9 cellular contexts compared by ENCODE assay signal in genomic region chr3:159765025-159765859, GRCh38.
DNase-seq lines count a peak whose midpoint lies in the region; ATAC-seq, FAIRE-seq and TF ChIP-seq lines count a peak whose summit lies in the region.
"Had no signal": no experiment of that assay in that cellular context is flagged by ENCODE, and none has a peak within 500 bp of the region (broad histone marks: within the 10 kb centered on the region; RNA-seq: fewer than 3 reads in every experiment).

No MANE protein-coding gene starts in this region.

- peak overlapping the region in 9 of 11 experiments; percentile 32 to 82 (median 77); a peak in 18 of 22 replicates for H3K27ac ChIP-seq in BLaER1 treated with 17β-estradiol and CSF1 and Interleukin-3, amounts not matched to agents 10 nM and 100 nM
- H3K27ac ChIP-seq in HEK293 (ENCODE audit: extremely low read depth, low read depth, low read length) (peak overlapping the region; percentile 97), keratinocyte (ENCODE audit: control insufficient read depth, insufficient read depth, low read length) (peak overlapping the region; percentile 99), skeletal muscle tissue (ENCODE audit: low read depth, low read length) (peak overlapping the region; percentile 88)

- no peak for TF ChIP-seq POLR2A in GM18505 (IDR thresholded peaks at IDR 0.05; ENCODE audit: borderline replicate concordance, extremely low read depth, insufficient read depth, insufficient read length)

- dilution Hi-C loops in keratinocyte (cut with MboI; ENCODE audit: extremely low pct_ligation_motif_present, low sequenced_read_pairs): no loop called here

- H4K20me1 ChIP-seq in BLaER1 treated with 17β-estradiol and CSF1 and Interleukin-3, amounts not matched to agents 10 nM and 100 nM: peaks cover 0 to 9% (median 0%) of the 10 kb centered on the region in 11 experiments; a peak in 5 of 22 replicates
- peaks cover 5% of the 10 kb centered on the region for H4K20me1 ChIP-seq in keratinocyte (ENCODE audit: control insufficient read depth, extremely low read depth, insufficient read depth, low read length)

- no peak for TF ChIP-seq CTCF in HEK293 (tag by site-specific recombination; IDR thresholded peaks at IDR 0.05)
- no peak for TF ChIP-seq CTCF in chondrocyte (IDR thresholded peaks at IDR 0.05)
- TF ChIP-seq CTCF in keratinocyte (optimal IDR thresholded peaks at IDR 0.05 in 1 of 3, IDR thresholded peaks at IDR 0.05 in 1 of 3, conservative IDR thresholded peaks at IDR 0.05 in 1 of 3; ENCODE audit: extremely low read depth in 1 of 3, insufficient read depth in 2 of 3, low read length in 3 of 3): no peak

- CTCF ChIA-PET in HEK293 (lab: Yijun Ruan, JAX): interaction anchor here (0.6 to 1.6 kb wide), 9 partner anchors 12 to 119 kb away, joined by 3 to 8 read pairs (median 3); no protein-coding TSS in a partner anchor

- DNase-seq in chondrocyte (ENCODE audit: low spot score) (peak; percentile 96), keratinocyte (ENCODE audit: low read depth, low spot score) (peak; percentile 89)

- H3K9me3 Mint-ChIP-seq in chondrocyte (ENCODE audit: low read depth): no peaks in the 10 kb centered on the region

- ATAC-seq in GM18505 (IDR thresholded peaks at IDR 0.05; ENCODE audit: unreplicated experiment) (no peak), HG03025 (IDR thresholded peaks at IDR 0.05; ENCODE audit: low FRiP score, unreplicated experiment) (no peak)

- no peaks in the 10 kb centered on the region for H3K9me1 ChIP-seq in keratinocyte (ENCODE audit: control insufficient read depth, extremely low read depth, insufficient read depth, low read length)

- H3K36me3 Mint-ChIP-seq in chondrocyte (ENCODE audit: low read depth): peaks cover 1% of the 10 kb centered on the region

- peak overlapping the region; percentile 89 for H3K4me3 Mint-ChIP-seq in chondrocyte (ENCODE audit: unreplicated experiment)

- peaks cover 0 to 6% (median 0%) of the 10 kb centered on the region in 11 experiments; a peak in 2 of 22 replicates for H3K27me3 ChIP-seq in BLaER1 treated with 17β-estradiol and CSF1 and Interleukin-3, amounts not matched to agents 10 nM and 100 nM
- H3K27me3 ChIP-seq in keratinocyte (ENCODE audit: control insufficient read depth, extremely low read depth, insufficient read depth, low read length): no peaks in the 10 kb centered on the region
- H3K27me3 ChIP-seq in skeletal muscle tissue (ENCODE audit: control insufficient read depth in 3 of 3, insufficient read depth in 3 of 3, low read length in 3 of 3): peaks cover 0 to 6% (median 0%) of the 10 kb centered on the region in 3 donors

- H3K4me2 ChIP-seq in BLaER1 treated with 17β-estradiol and CSF1 and Interleukin-3, amounts not matched to agents 10 nM and 100 nM: peak overlapping the region; percentile 88 to 99 (median 98)
- peak overlapping the region; percentile 93 for H3K4me2 ChIP-seq in keratinocyte (ENCODE audit: control insufficient read depth, extremely low read depth, insufficient read depth, low read depth, low read length)

- H3K4me1 ChIP-seq in BLaER1 treated with 17β-estradiol and CSF1 and Interleukin-3, amounts not matched to agents 10 nM and 100 nM: peaks cover 8 to 23% (median 21%) of the 10 kb centered on the region in 10 experiments
- H3K4me1 ChIP-seq in HEK293 (ENCODE audit: control insufficient read depth, insufficient read depth, low read length) (no peaks in the 10 kb centered on the region), keratinocyte (ENCODE audit: control insufficient read depth, extremely low read depth, insufficient read depth, low read length) (peaks cover 35% of the 10 kb centered on the region), skeletal muscle tissue (ENCODE audit: control insufficient read depth in 3 of 3, insufficient read depth in 3 of 3, low read length in 3 of 3) (peaks cover 21 to 25% (median 22%) of the 10 kb centered on the region in 3 donors)

- H3K27ac Mint-ChIP-seq in chondrocyte (ENCODE audit: unreplicated experiment): peak overlapping the region; percentile 98

- H3K9ac ChIP-seq in BLaER1 treated with 17β-estradiol and CSF1 and Interleukin-3, amounts not matched to agents 10 nM and 100 nM: peak overlapping the region; percentile 65 to 87 (median 80); a peak in 21 of 22 replicates
- H3K9ac ChIP-seq in keratinocyte (ENCODE audit: control insufficient read depth, extremely low read depth, insufficient read depth, low read length): peak overlapping the region; percentile 86
- H3K9ac ChIP-seq in skeletal muscle tissue (ENCODE audit: low read depth in 1 of 3, low read length in 3 of 3): peak overlapping the region; percentile 76 to 81 (median 77)

- no peaks in the 10 kb centered on the region for H3K36me3 ChIP-seq in BLaER1 treated with 17β-estradiol and CSF1 and Interleukin-3, amounts not matched to agents 10 nM and 100 nM
- H3K36me3 ChIP-seq in HEK293 (ENCODE audit: control insufficient read depth in 2 of 2, insufficient read depth in 1 of 2, low read length in 2 of 2): peaks cover 0 to 11% of the 10 kb centered on the region in 2 experiments; a peak in 1 of 3 replicates
- peaks cover 3 to 6% of the 10 kb centered on the region in 2 experiments for H3K36me3 ChIP-seq in keratinocyte (ENCODE audit: control insufficient read depth in 2 of 2, extremely low read depth in 1 of 2, insufficient read depth in 2 of 2, low read length in 2 of 2)
- peaks cover 0 to 2% (median 0%) of the 10 kb centered on the region in 3 donors for H3K36me3 ChIP-seq in skeletal muscle tissue (ENCODE audit: control insufficient read depth in 3 of 3, insufficient read depth in 3 of 3, low read length in 3 of 3)

- no peak overlapping the region for H2AFZ ChIP-seq in keratinocyte (ENCODE audit: control insufficient read depth, low read length)

- FAIRE-seq in keratinocyte (lab: Jason Lieb, UNC): peak; percentile 84
- FAIRE-seq: K562 had no signal

- peaks cover 41% of the 10 kb centered on the region for H3K79me2 ChIP-seq in keratinocyte (ENCODE audit: control insufficient read depth, insufficient read depth, low read length)

- no peaks in the 10 kb centered on the region for H3K27me3 Mint-ChIP-seq in chondrocyte (ENCODE audit: low read depth)

- peaks cover 55% of the 10 kb centered on the region for H3K4me1 Mint-ChIP-seq in chondrocyte (ENCODE audit: low read depth)

- POLR2A ChIA-PET in HEK293 (lab: Yijun Ruan, JAX): interaction anchor here (0.6 to 3.4 kb wide), 11 partner anchors 10 to 498 kb away, joined by 3 to 15 read pairs (median 4); no protein-coding TSS in a partner anchor

- H3K4me3 ChIP-seq in BLaER1 treated with 17β-estradiol and CSF1 and Interleukin-3, amounts not matched to agents 10 nM and 100 nM: peak overlapping the region; percentile 66 to 92 (median 85)
- peak overlapping the region; percentile 67 for H3K4me3 ChIP-seq in HEK293 (ENCODE audit: low read depth, low read length)
- peak overlapping the region; percentile 57 to 87 (median 73) for H3K4me3 ChIP-seq in keratinocyte (ENCODE audit: control insufficient read depth in 2 of 3, extremely low read depth in 1 of 3, insufficient read depth in 2 of 3, low read depth in 1 of 3, low read length in 3 of 3)
- peak overlapping the region; percentile 66 to 77 (median 76) for H3K4me3 ChIP-seq in skeletal muscle tissue (ENCODE audit: low read length in 3 of 3)
- H3K4me3 ChIP-seq: K562 had no signal

- no peaks in the 10 kb centered on the region for H3K9me3 ChIP-seq in BLaER1 treated with 17β-estradiol and CSF1 and Interleukin-3, amounts not matched to agents 10 nM and 100 nM (replicated peaks in 1 of 11)
- no peaks in the 10 kb centered on the region for H3K9me3 ChIP-seq in HEK293 (ENCODE audit: control insufficient read depth, insufficient read depth, low read depth, low read length)
- H3K9me3 ChIP-seq in keratinocyte (ENCODE audit: control insufficient read depth, low read depth, low read length): no peaks in the 10 kb centered on the region
- H3K9me3 ChIP-seq in skeletal muscle tissue (ENCODE audit: control insufficient read depth in 3 of 3, low read length in 3 of 3): no peaks in the 10 kb centered on the region

TF ChIP-seq in HEK293, 187 proteins besides CTCF, POLR2A, EP300 and RAD21 (continues in another document):
- TF ChIP-seq ZNF585B (tag by site-specific recombination; IDR thresholded peaks at IDR 0.05): no peak
- no peak for TF ChIP-seq ZNF112 (tag by site-specific recombination; IDR thresholded peaks at IDR 0.05)
- peak; percentile 85 for TF ChIP-seq KLF9 (tag by site-specific recombination; IDR thresholded peaks at IDR 0.05; ENCODE audit: low read depth)
- 0 out of 2 replicates have a peak, but pooled peaks have one; percentile 28 for TF ChIP-seq ZNF596 (tag by site-specific recombination; IDR thresholded peaks at IDR 0.05)
- TF ChIP-seq IKZF3 (tag by site-specific recombination; IDR thresholded peaks at IDR 0.05): peak; percentile 59

TF ChIP-seq in PFSK-1, 5 proteins besides CTCF, POLR2A, EP300 and RAD21 (continues in another document):
- TF ChIP-seq SIN3A (IDR thresholded peaks at IDR 0.05; ENCODE audit: borderline replicate concordance, insufficient read depth, low read length) (peak; percentile 14; the same call in 1 of the 2 replicates), FOXP2 (optimal IDR thresholded peaks at IDR 0.05; ENCODE audit: borderline replicate concordance, extremely low read depth, extremely low read length, insufficient read depth) (peak; percentile 16)
- TF ChIP-seq, protein P1, sequence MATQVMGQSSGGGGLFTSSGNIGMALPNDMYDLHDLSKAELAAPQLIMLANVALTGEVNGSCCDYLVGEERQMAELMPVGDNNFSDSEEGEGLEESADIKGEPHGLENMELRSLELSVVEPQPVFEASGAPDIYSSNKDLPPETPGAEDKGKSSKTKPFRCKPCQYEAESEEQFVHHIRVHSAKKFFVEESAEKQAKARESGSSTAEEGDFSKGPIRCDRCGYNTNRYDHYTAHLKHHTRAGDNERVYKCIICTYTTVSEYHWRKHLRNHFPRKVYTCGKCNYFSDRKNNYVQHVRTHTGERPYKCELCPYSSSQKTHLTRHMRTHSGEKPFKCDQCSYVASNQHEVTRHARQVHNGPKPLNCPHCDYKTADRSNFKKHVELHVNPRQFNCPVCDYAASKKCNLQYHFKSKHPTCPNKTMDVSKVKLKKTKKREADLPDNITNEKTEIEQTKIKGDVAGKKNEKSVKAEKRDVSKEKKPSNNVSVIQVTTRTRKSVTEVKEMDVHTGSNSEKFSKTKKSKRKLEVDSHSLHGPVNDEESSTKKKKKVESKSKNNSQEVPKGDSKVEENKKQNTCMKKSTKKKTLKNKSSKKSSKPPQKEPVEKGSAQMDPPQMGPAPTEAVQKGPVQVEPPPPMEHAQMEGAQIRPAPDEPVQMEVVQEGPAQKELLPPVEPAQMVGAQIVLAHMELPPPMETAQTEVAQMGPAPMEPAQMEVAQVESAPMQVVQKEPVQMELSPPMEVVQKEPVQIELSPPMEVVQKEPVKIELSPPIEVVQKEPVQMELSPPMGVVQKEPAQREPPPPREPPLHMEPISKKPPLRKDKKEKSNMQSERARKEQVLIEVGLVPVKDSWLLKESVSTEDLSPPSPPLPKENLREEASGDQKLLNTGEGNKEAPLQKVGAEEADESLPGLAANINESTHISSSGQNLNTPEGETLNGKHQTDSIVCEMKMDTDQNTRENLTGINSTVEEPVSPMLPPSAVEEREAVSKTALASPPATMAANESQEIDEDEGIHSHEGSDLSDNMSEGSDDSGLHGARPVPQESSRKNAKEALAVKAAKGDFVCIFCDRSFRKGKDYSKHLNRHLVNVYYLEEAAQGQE (IDR thresholded peaks at IDR 0.05; ENCODE audit: insufficient read depth in 1 of 2, low read depth in 2 of 2, low read length in 2 of 2): no peak
